ENCODE assay signal across 1 cellular context in the genomic region with DNA sequence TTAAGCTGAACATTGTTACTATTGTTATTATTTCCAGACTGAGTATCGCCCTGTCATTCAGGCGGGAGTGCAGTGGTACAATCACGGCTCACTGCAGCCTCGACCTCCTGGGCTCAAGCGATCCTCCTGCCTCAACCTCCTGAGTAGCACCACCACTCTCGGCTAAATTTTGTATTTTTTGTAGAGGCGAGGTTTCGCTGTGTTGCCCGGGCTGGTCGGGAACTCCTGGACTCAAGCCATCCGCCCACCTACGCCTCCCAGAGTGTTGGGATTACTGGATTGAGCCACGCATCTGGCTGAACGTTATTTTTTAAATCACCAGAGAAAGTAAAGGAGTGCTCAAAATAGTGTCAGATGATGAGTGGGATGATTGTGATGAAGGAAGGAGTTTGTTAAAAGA.
TF ChIP-seq lines count a peak whose summit lies in the region.

No MANE protein-coding gene starts in this region.

TF ChIP-seq in WTC11, 78 proteins besides CTCF, POLR2A, EP300 and RAD21 (continued from another document):
- TF ChIP-seq, protein P1, sequence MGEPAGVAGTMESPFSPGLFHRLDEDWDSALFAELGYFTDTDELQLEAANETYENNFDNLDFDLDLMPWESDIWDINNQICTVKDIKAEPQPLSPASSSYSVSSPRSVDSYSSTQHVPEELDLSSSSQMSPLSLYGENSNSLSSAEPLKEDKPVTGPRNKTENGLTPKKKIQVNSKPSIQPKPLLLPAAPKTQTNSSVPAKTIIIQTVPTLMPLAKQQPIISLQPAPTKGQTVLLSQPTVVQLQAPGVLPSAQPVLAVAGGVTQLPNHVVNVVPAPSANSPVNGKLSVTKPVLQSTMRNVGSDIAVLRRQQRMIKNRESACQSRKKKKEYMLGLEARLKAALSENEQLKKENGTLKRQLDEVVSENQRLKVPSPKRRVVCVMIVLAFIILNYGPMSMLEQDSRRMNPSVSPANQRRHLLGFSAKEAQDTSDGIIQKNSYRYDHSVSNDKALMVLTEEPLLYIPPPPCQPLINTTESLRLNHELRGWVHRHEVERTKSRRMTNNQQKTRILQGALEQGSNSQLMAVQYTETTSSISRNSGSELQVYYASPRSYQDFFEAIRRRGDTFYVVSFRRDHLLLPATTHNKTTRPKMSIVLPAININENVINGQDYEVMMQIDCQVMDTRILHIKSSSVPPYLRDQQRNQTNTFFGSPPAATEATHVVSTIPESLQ (CRISPR knock-in tag; IDR thresholded peaks at IDR 0.05), result no peak
- TF ChIP-seq, protein P2, sequence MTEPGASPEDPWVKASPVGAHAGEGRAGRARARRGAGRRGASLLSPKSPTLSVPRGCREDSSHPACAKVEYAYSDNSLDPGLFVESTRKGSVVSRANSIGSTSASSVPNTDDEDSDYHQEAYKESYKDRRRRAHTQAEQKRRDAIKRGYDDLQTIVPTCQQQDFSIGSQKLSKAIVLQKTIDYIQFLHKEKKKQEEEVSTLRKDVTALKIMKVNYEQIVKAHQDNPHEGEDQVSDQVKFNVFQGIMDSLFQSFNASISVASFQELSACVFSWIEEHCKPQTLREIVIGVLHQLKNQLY (CRISPR knock-in tag; IDR thresholded peaks at IDR 0.05), result no peak
